18 cellular contexts compared by ENCODE assay signal in the genomic region with DNA sequence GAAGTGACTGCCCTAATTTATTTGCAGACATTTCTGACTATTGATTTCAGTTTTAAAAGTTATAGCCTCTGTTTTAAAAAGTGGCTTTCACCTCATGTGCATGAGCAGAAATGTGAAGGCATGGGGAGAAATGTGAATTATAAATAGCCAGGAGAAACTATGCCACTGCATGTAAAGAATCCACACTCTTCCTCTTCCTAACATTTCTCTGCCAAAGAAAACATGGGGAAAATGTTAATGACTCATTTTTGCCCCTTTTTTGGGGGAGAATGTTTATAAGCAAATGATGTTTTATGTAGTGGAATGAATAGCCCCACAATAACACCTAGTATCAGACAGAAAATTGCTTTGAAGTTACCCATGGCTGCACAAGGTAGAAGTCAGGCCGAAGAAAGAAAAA.
DNase-seq lines count a peak whose midpoint lies in the region; ATAC-seq and TF ChIP-seq lines count a peak whose summit lies in the region.
"Had no signal": no experiment of that assay in that cellular context is flagged by ENCODE, and none has a peak within 500 bp of the region (broad histone marks: within the 10 kb centered on the region; RNA-seq: fewer than 3 reads in every experiment).

No MANE protein-coding gene starts in this region.

- H3K4me2 ChIP-seq in skeletal muscle satellite cell (ENCODE audit: low read length), result no peak overlapping the region
- H3K4me2 ChIP-seq: neural progenitor cell had no signal

- H3K36me3 ChIP-seq in adipocyte (ENCODE audit: control insufficient read depth, insufficient read depth, low read length, severe bottlenecking) (no peaks in the 10 kb centered on the region), gastroesophageal sphincter (no peaks in the 10 kb centered on the region), skeletal muscle satellite cell (ENCODE audit: insufficient read depth, low read length) (no peaks in the 10 kb centered on the region)
- H3K36me3 ChIP-seq: neural progenitor cell had no signal

- WGBS in gastroesophageal sphincter (ENCODE audit: low coverage in 1 of 2), 2 donors, result 25% methylated on average over 1 of the region's 1 CpG; no CpG with 5 or more reads in 1 of the 2 donors

- peak overlapping the region in 3 of 4 donors; percentile 57 to 72 (median 70) for H3K27ac ChIP-seq in gastroesophageal sphincter
- H3K27ac ChIP-seq: neural progenitor cell, VCaP had no signal

- H3K4me1 ChIP-seq in adipocyte (ENCODE audit: control insufficient read depth, insufficient read depth, low read length), result peaks cover 39% of the 10 kb centered on the region
- peaks cover 19 to 44% (median 33%) of the 10 kb centered on the region in 3 donors for H3K4me1 ChIP-seq in gastroesophageal sphincter
- peaks cover 21% of the 10 kb centered on the region for H3K4me1 ChIP-seq in skeletal muscle satellite cell (ENCODE audit: control insufficient read depth, insufficient read depth, low read length)

- no peak for TF ChIP-seq CTCF in gastroesophageal sphincter (IDR thresholded peaks at IDR 0.05)

- ATAC-seq in gastroesophageal sphincter, result no peak
- no peak for ATAC-seq in GM21825 (IDR thresholded peaks at IDR 0.05; ENCODE audit: unreplicated experiment)
- no peak for ATAC-seq in GM19463 (IDR thresholded peaks at IDR 0.05; ENCODE audit: unreplicated experiment)
- ATAC-seq: T-helper 17 cell had no signal

- peak overlapping the region; percentile 16 for H3K4me3 ChIP-seq in adipocyte (ENCODE audit: low read length)
- H3K4me3 ChIP-seq in gastroesophageal sphincter, result no peak overlapping the region
- no peak overlapping the region for H3K4me3 ChIP-seq in skeletal muscle satellite cell (ENCODE audit: low read length)
- H3K4me3 ChIP-seq: neural progenitor cell had no signal

- H3K9me3 ChIP-seq in adipocyte (ENCODE audit: control insufficient read depth, low read length) (no peaks in the 10 kb centered on the region), gastroesophageal sphincter (no peaks in the 10 kb centered on the region), skeletal muscle satellite cell (replicated peaks; ENCODE audit: low read length) (no peaks in the 10 kb centered on the region)

- TF ChIP-seq POLR2A in gastroesophageal sphincter (IDR thresholded peaks at IDR 0.05), result no peak

- no peak for TF ChIP-seq EP300 in gastroesophageal sphincter (IDR thresholded peaks at IDR 0.05)

- H3K27me3 ChIP-seq in adipocyte (replicated peaks; ENCODE audit: control insufficient read depth, insufficient read depth, low read length), result no peaks in the 10 kb centered on the region
- H3K27me3 ChIP-seq in gastroesophageal sphincter, result no peaks in the 10 kb centered on the region
- no peaks in the 10 kb centered on the region for H3K27me3 ChIP-seq in skeletal muscle satellite cell (ENCODE audit: control insufficient read depth, insufficient read depth, low read length)
- H3K27me3 ChIP-seq: neural progenitor cell had no signal

- peak; percentile 33 for DNase-seq in EL
- DNase-seq in adipocyte (ENCODE audit: low read depth), result peak; percentile 52
- no peak for DNase-seq in activated CD4-positive, alpha-beta T cell treated with anti-CD3 and anti-CD28 coated beads, Interleukin-2, amount 50 U/mL, for 48 hours
- DNase-seq in mucosa of gallbladder (ENCODE audit: low spot score), result no peak
- DNase-seq: activated CD4-positive, alpha-beta T cell treated with anti-CD3 and anti-CD28 coated beads, Interleukin-2, amount 50 U/mL, for 4 hours; activated effector memory CD4-positive, alpha-beta T cell treated with anti-CD3 and anti-CD28 coated beads, Interleukin-2, amount 50 U/mL, for 16 hours; left cardiac atrium; MM.1S; NCI-H1694 treated with DMSO at 0.1 percent for 48 hours; NCI-H69; stimulated activated CD8-positive, alpha-beta memory T cell treated with anti-CD3 and anti-CD28 coated beads, Interleukin-4, amount 100 ng/mL, for 48 hours; T-helper 17 cell had no signal

- H3K9ac ChIP-seq in adipocyte (ENCODE audit: low read length) (peak overlapping the region; percentile 67), skeletal muscle satellite cell (ENCODE audit: low read depth, low read length) (peak overlapping the region; percentile 4)
- H3K9ac ChIP-seq: neural progenitor cell had no signal

Comparison
In these comparisons a context has a peak if more than half of its experiments do, and no peak if none do; other contexts are left out.
1. DNase-seq: peak in EL (single experiment) and adipocyte (single experiment); none in activated CD4-positive, alpha-beta T cell treated with anti-CD3 and anti-CD28 coated beads, Interleukin-2, amount 50 U/mL, for 48 hours (0 of 2) and mucosa of gallbladder (single experiment).